Comparison of ENCODE assay signal across 8 cellular contexts in genomic region chr7:82442492-82443043, GRCh38. TPM values are rescaled to one million over a fixed set of nuclear protein-coding genes. Genes with fewer than 3 reads are reported as not detected.
DNase-seq lines count a peak whose midpoint lies in the region; TF ChIP-seq lines count a peak whose summit lies in the region.

No MANE protein-coding gene starts in this region.

- H3K27me3 ChIP-seq in esophagus muscularis mucosa = no peaks in the 10 kb centered on the region

- no peaks in the 10 kb centered on the region for H3K36me3 ChIP-seq in esophagus muscularis mucosa

- peaks cover 0 to 38% (median 22%) of the 10 kb centered on the region in 4 donors for H3K4me1 ChIP-seq in esophagus muscularis mucosa

- DNase-seq in NCI-H82 (lab: John Stamatoyannopoulos, UW) = peak; percentile 70
- DNase-seq in NCI-H82 treated with DMSO at 0.1 percent for 48 hours (lab: John Stamatoyannopoulos, UW; ENCODE audit: unreplicated experiment) = no peak
- peak; percentile 84 for DNase-seq in NCI-H69 (lab: John Stamatoyannopoulos, UW)
- no peak for DNase-seq in esophagus muscularis mucosa (ENCODE audit: extremely low spot score)
- DNase-seq in nucleus accumbens (lab: John Stamatoyannopoulos, UW) = peak in 32 of 56 donors; percentile 1 to 70 (median 40)
- DNase-seq in HuH-7 (ENCODE audit: low spot score) = no peak
- no peak for DNase-seq in kidney tubule cell (ENCODE audit: low spot score)
- DNase-seq in KG1 (lab: John Stamatoyannopoulos, UW) = no peak

- intact Hi-C loops in esophagus muscularis mucosa (cut with DNase I) = no loop called here

- no peak for TF ChIP-seq POLR2A in esophagus muscularis mucosa (IDR thresholded peaks at IDR 0.05; ENCODE audit: low read depth)

- no peak for TF ChIP-seq EP300 in esophagus muscularis mucosa (IDR thresholded peaks at IDR 0.05)

- no peaks in the 10 kb centered on the region for H3K9me3 ChIP-seq in esophagus muscularis mucosa

- peak overlapping the region; percentile 92 to 97 (median 96) for H3K27ac ChIP-seq in esophagus muscularis mucosa (replicated peaks in 1 of 4)

- no peak for TF ChIP-seq CTCF in esophagus muscularis mucosa (IDR thresholded peaks at IDR 0.05)

- H3K4me3 ChIP-seq in esophagus muscularis mucosa = peak overlapping the region; percentile 78 to 92 (median 86)

- WGBS in esophagus muscularis mucosa = 2% methylated on average over 21 of the region's 22 CpGs

RNA-seq across cellular contexts. Expression of gene CACNA2D1, which starts 1.0 kb away (rescaled TPM):
- total RNA-seq in esophagus muscularis mucosa = 10 to 100 TPM; 30.6 to 60.0 (median 45.7) TPM

Comparison
In these comparisons a context has a peak if more than half of its experiments do, and no peak if none do; other contexts are left out.
1. DNase-seq: peak in NCI-H82 (single experiment), NCI-H69 (single experiment) and nucleus accumbens (32 of 56); none in NCI-H82 treated with DMSO at 0.1 percent for 48 hours (single experiment), esophagus muscularis mucosa (single experiment), HuH-7 (single experiment), kidney tubule cell (single experiment) and KG1 (single experiment).